In genomic region chr10:5945561-5946418, GRCh38 we compare ENCODE assay signal across 8 cellular contexts. TPM values are rescaled to one million over a fixed set of nuclear protein-coding genes. Genes with fewer than 3 reads are reported as not detected.
A peak's percentile ranks its signal among the peaks of the same experiment; 100 is the strongest.
DNase-seq lines count a peak whose midpoint lies in the region; ATAC-seq and TF ChIP-seq lines count a peak whose summit lies in the region.

No MANE protein-coding gene starts in this region.

- H4K20me1 ChIP-seq in BLaER1 = no peaks in the 10 kb centered on the region
- H4K20me1 ChIP-seq in osteoblast (ENCODE audit: insufficient read depth, low read length) = no peaks in the 10 kb centered on the region

- H3K27me3 ChIP-seq in BLaER1 = no peaks in the 10 kb centered on the region
- no peaks in the 10 kb centered on the region for H3K27me3 ChIP-seq in osteoblast (ENCODE audit: insufficient read depth, low read length)

- peak overlapping the region in 1 of 2 donors; percentile 52 for H3K27ac Mint-ChIP-seq in T-cell

- H3K27ac ChIP-seq in BLaER1 (peak overlapping the region; percentile 29; the same call in 1 of the 2 replicates), osteoblast (ENCODE audit: low read depth, low read length) (peak overlapping the region; percentile 99)

- H3K9me3 ChIP-seq in BLaER1 (no peaks in the 10 kb centered on the region), osteoblast (ENCODE audit: low read depth, low read length) (no peaks in the 10 kb centered on the region)

- POLR2A ChIA-PET in T-cell (lab: Charles Lee) = no interaction called here

- H3K4me2 ChIP-seq in BLaER1 (peak overlapping the region; percentile 75), osteoblast (ENCODE audit: insufficient read depth, low read length) (peak overlapping the region; percentile 68)

- no peak overlapping the region for H3K9ac ChIP-seq in BLaER1

- peak overlapping the region; percentile 44 to 71 (median 61) for H3K4me3 Mint-ChIP-seq in T-cell

- no peaks in the 10 kb centered on the region for H3K9me3 Mint-ChIP-seq in T-cell

- no peak for DNase-seq in T-cell
- DNase-seq in fibroblast of the conjunctiva (ENCODE audit: low read depth) = peak; percentile 75
- DNase-seq in osteoblast (ENCODE audit: insufficient read length, low spot score, missing footprints) = peak; percentile 93
- DNase-seq in Kasumi-1 (lab: John Stamatoyannopoulos, UW) = no peak
- DNase-seq in stimulated activated CD4-positive, alpha-beta T cell treated with anti-CD3 and anti-CD28 coated beads, Interleukin-2, amount 100 ng/mL, for 24 hours = no peak
- DNase-seq in NCI-H748 treated with DMSO at 0.1 percent for 48 hours (lab: John Stamatoyannopoulos, UW) = no peak

- peaks cover 0 to 1% of the 10 kb centered on the region in 2 donors for H3K27me3 Mint-ChIP-seq in T-cell

- CTCF ChIA-PET in T-cell (lab: Charles Lee) = interaction anchor here in 1 of 2 donors (0.6 kb wide), 1 partner anchor 61 kb away, joined by 5 read pairs; no protein-coding TSS in a partner anchor

- H3K36me3 Mint-ChIP-seq in T-cell = no peaks in the 10 kb centered on the region

- no peak for TF ChIP-seq CTCF in osteoblast (IDR thresholded peaks at IDR 0.05; ENCODE audit: extremely low read depth, low read depth, low read length)

- ATAC-seq in T-cell (replicated peaks in 1 of 4) = no peak
- no peak for ATAC-seq in GM18519 (IDR thresholded peaks at IDR 0.05; ENCODE audit: low FRiP score, unreplicated experiment)

- H3K4me3 ChIP-seq in BLaER1 = no peak overlapping the region
- peak overlapping the region; percentile 56 for H3K4me3 ChIP-seq in osteoblast (ENCODE audit: insufficient read depth, low read length)

- no peaks in the 10 kb centered on the region for H3K79me2 ChIP-seq in osteoblast (ENCODE audit: insufficient read depth, low read length)

- H3K4me1 ChIP-seq in BLaER1 (peaks cover 40% of the 10 kb centered on the region), osteoblast (ENCODE audit: insufficient read depth, low read length) (peaks cover 34% of the 10 kb centered on the region)

- peaks cover 9 to 12% (median 12%) of the 10 kb centered on the region in 3 donors for H3K4me1 Mint-ChIP-seq in T-cell

- H3K36me3 ChIP-seq in BLaER1 (no peaks in the 10 kb centered on the region), osteoblast (ENCODE audit: insufficient read depth, low read length) (no peaks in the 10 kb centered on the region)

- peak overlapping the region; percentile 88 for H2AFZ ChIP-seq in osteoblast (ENCODE audit: low read length)

RNA-seq across cellular contexts. Expression of gene IL15RA, which starts 31.6 kb away (rescaled TPM):
- total RNA-seq in T-cell = 10 to 100 TPM; 10.1 to 18.2 (median 10.8) TPM
- 1.1 and 1.2 TPM in 2 replicates for total RNA-seq in osteoblast

RNA-seq across cellular contexts. Expression of gene FBH1, which starts 55.7 kb away (rescaled TPM):
- total RNA-seq in T-cell (10 to 100 TPM; 72.8 to 95.5 (median 86.2) TPM), osteoblast (80.2 and 93.7 TPM in 2 replicates)

RNA-seq across cellular contexts. Expression of gene ANKRD16, which starts 56.1 kb away (rescaled TPM):
- total RNA-seq in T-cell (10 to 100 TPM in 1 of 5 donors, 1 to 10 TPM in 4; 4.7 to 11.5 (median 9.1) TPM), osteoblast (7.2 and 9.4 TPM in 2 replicates)

Comparison
In these comparisons a context has a peak if more than half of its experiments do, and no peak if none do; other contexts are left out.
1. DNase-seq: peak in fibroblast of the conjunctiva (single experiment) and osteoblast (single experiment); none in T-cell (0 of 34), Kasumi-1 (0 of 2), stimulated activated CD4-positive, alpha-beta T cell treated with anti-CD3 and anti-CD28 coated beads, Interleukin-2, amount 100 ng/mL, for 24 hours (0 of 2) and NCI-H748 treated with DMSO at 0.1 percent for 48 hours (single experiment).